ENCODE assay signal across 17 cellular contexts in genomic region chr16:57384248-57385070, GRCh38. TPM values are rescaled to one million over a fixed set of nuclear protein-coding genes. Genes with fewer than 3 reads are reported as not detected.
A peak's percentile ranks its signal among the peaks of the same experiment; 100 is the strongest.
DNase-seq lines count a peak whose midpoint lies in the region; ATAC-seq, FAIRE-seq and TF ChIP-seq lines count a peak whose summit lies in the region.
"Had no signal": no experiment of that assay in that cellular context is flagged by ENCODE, and none has a peak within 500 bp of the region (broad histone marks: within the 10 kb centered on the region; RNA-seq: fewer than 3 reads in every experiment).

No MANE protein-coding gene starts in this region.

- intact Hi-C loops in HCT116 (cut with micrococcal nuclease) (no loop called here), OCI-LY7 (cut with micrococcal nuclease; ENCODE audit: unreplicated experiment) (no loop called here), esophagus squamous epithelium (cut with DNase I) (no loop called here), sciatic nerve (cut with DNase I) (no loop called here)

- H3K9me3 ChIP-seq in HCT116 (ENCODE audit: control insufficient read depth in 1 of 2, insufficient read depth in 1 of 2, low read depth in 1 of 2, low read length in 2 of 2) (no peaks in the 10 kb centered on the region), OCI-LY7 (ENCODE audit: low read length) (no peaks in the 10 kb centered on the region), esophagus squamous epithelium (no peaks in the 10 kb centered on the region)

- TF ChIP-seq CTCF in HCT116 (IDR thresholded peaks at IDR 0.05 in 2 of 3, conservative IDR thresholded peaks at IDR 0.05 in 1 of 3; ENCODE audit: borderline replicate concordance in 1 of 3, insufficient read depth in 1 of 3, low read depth in 2 of 3, low read length in 2 of 3) (no peak), OCI-LY7 (conservative IDR thresholded peaks at IDR 0.05; ENCODE audit: low read length) (no peak), esophagus squamous epithelium (IDR thresholded peaks at IDR 0.05) (no peak)

- POLR2A ChIA-PET in HCT116 (lab: Charles Lee) (no interaction called here), OCI-LY7 (lab: Charles Lee) (interaction anchor here (0.6 kb wide), 1 partner anchor 32 kb away, joined by 4 read pairs; no protein-coding TSS in a partner anchor)

- H3K9me2 ChIP-seq in HCT116 (ENCODE audit: insufficient read depth) (no peaks in the 10 kb centered on the region), OCI-LY7 (ENCODE audit: insufficient read depth, low read length) (no peaks in the 10 kb centered on the region)

- H3K4me1 ChIP-seq in HCT116 (ENCODE audit: control insufficient read depth in 1 of 2, insufficient read depth in 2 of 2, low read length in 2 of 2) (peaks cover 0 to 17% of the 10 kb centered on the region in 2 experiments; a peak in 2 of 4 replicates), OCI-LY7 (ENCODE audit: insufficient read depth, low read length, poor library complexity, severe bottlenecking) (peaks cover 8% of the 10 kb centered on the region), esophagus squamous epithelium (peaks cover 8 to 92% (median 53%) of the 10 kb centered on the region in 3 donors)

- CTCF ChIA-PET in HCT116 (lab: Charles Lee) = no interaction called here
- CTCF ChIA-PET in OCI-LY7 (lab: Charles Lee; ENCODE audit: unreplicated experiment) = no interaction called here

- TF ChIP-seq RAD21 in HCT116 (IDR thresholded peaks at IDR 0.05; ENCODE audit: low read depth) = no peak

- no peaks in the 10 kb centered on the region for H3K36me3 ChIP-seq in HCT116 (ENCODE audit: control insufficient read depth in 1 of 2, insufficient read depth in 2 of 2, low read length in 2 of 2)
- no peaks in the 10 kb centered on the region for H3K36me3 ChIP-seq in OCI-LY7 (ENCODE audit: insufficient read depth, low read length)
- peaks cover 0 to 21% (median 0%) of the 10 kb centered on the region in 3 donors for H3K36me3 ChIP-seq in esophagus squamous epithelium

- H3K27me3 ChIP-seq in HCT116 (ENCODE audit: insufficient read depth, low read length) (0 out of 2 replicates have a peak, but pooled peaks cover 3% of the 10 kb centered on the region), esophagus squamous epithelium (no peaks in the 10 kb centered on the region)

- BruUV-seq in HCT116 (replicated peaks; lab: Mats Ljungman, UMichigan) (no TSS peak), OCI-LY7 (replicated peaks; lab: Mats Ljungman, UMichigan) (no TSS peak)

- no peak for TF ChIP-seq POLR2A in HCT116 (IDR thresholded peaks at IDR 0.05; ENCODE audit: borderline replicate concordance, extremely low read depth, insufficient read depth, insufficient read length)
- TF ChIP-seq POLR2A in esophagus squamous epithelium (IDR thresholded peaks at IDR 0.05) = no peak
- TF ChIP-seq POLR2A in H54 (IDR thresholded peaks at IDR 0.05; ENCODE audit: low read depth, low read length) = no peak

- H2AFZ ChIP-seq in HCT116 (ENCODE audit: low read depth, low read length, poor library complexity, severe bottlenecking) (no peak overlapping the region), OCI-LY7 (ENCODE audit: low read length) (no peak overlapping the region)
- H2AFZ ChIP-seq: PC-9 had no signal

- WGBS in esophagus squamous epithelium, 2 donors = 61 to 80% methylated on average over 3 to 7 of the region's 11 CpGs

- no peak for FAIRE-seq in H54 (lab: Jason Lieb, UNC)

- H3K27ac ChIP-seq in HCT116 (ENCODE audit: low read depth, low read length) = no peak overlapping the region
- H3K27ac ChIP-seq in OCI-LY7 (ENCODE audit: low read depth, low read length, poor library complexity, severe bottlenecking) = no peak overlapping the region
- H3K27ac ChIP-seq in esophagus squamous epithelium = peak overlapping the region in 3 of 4 donors; percentile 1 to 79 (median 35)
- H3K27ac ChIP-seq: PC-9 had no signal

- RAD21 ChIA-PET in HCT116 (lab: Charles Lee; ENCODE audit: low non-redundant PET in 1 of 2, low total read pairs in 2 of 2, uncharacterized antibody in 2 of 2, unreplicated experiment in 2 of 2) = no interaction called here

- H3K4me3 ChIP-seq in HCT116 (replicated peaks in 1 of 2; ENCODE audit: low read depth in 1 of 2, low read length in 2 of 2) (no peak overlapping the region), OCI-LY7 (ENCODE audit: low read depth, low read length, poor library complexity, severe bottlenecking) (no peak overlapping the region), esophagus squamous epithelium (no peak overlapping the region)
- H3K4me3 ChIP-seq: PC-9 had no signal

- no peak overlapping the region for H3K9ac ChIP-seq in HCT116 (ENCODE audit: low read length)

- H3K4me2 ChIP-seq in HCT116 (ENCODE audit: low read length) (peak overlapping the region; percentile 16; the same call in 1 of the 2 replicates), OCI-LY7 (ENCODE audit: low read length) (no peak overlapping the region)
- H3K4me2 ChIP-seq: PC-9 had no signal

- ATAC-seq in HCT116 = no peak
- ATAC-seq in sciatic nerve = peak; percentile 35
- ATAC-seq: CD8-positive, alpha-beta T cell; naive thymus-derived CD8-positive, alpha-beta T cell had no signal

- DNase-seq in HCT116 (ENCODE audit: low read depth, low spot score) (no peak), OCI-LY7 (ENCODE audit: low spot score) (peak; percentile 24), esophagus squamous epithelium (lab: John Stamatoyannopoulos, UW) (no peak), sciatic nerve (ENCODE audit: low spot score) (no peak), cerebellar nuclear complex (lab: John Stamatoyannopoulos, UW) (no peak), HuH-7.5 (ENCODE audit: low spot score) (no peak), T1000 (lab: John Stamatoyannopoulos, UW) (no peak), H54 (ENCODE audit: insufficient read length, low spot score) (no peak)
- DNase-seq: activated naive CD4-positive, alpha-beta T cell treated with anti-CD3 and anti-CD28 coated beads, Interleukin-2, amount 50 U/mL, for 16 hours; CD8-positive, alpha-beta T cell; immature natural killer cell; naive thymus-derived CD8-positive, alpha-beta T cell; T-helper 9 cell had no signal

- H4K20me1 ChIP-seq in HCT116 (ENCODE audit: insufficient read depth) = no peaks in the 10 kb centered on the region
- H4K20me1 ChIP-seq in OCI-LY7 (ENCODE audit: insufficient read depth, low read length) = no peaks in the 10 kb centered on the region

- no peaks in the 10 kb centered on the region for H3K79me2 ChIP-seq in HCT116 (ENCODE audit: insufficient read depth, low read length)
- no peaks in the 10 kb centered on the region for H3K79me2 ChIP-seq in OCI-LY7 (ENCODE audit: insufficient read depth, low read depth, low read length)

TF ChIP-seq in HCT116, 20 proteins besides CTCF, POLR2A, EP300 and RAD21 (continues in another document):
- TF ChIP-seq YY1 (IDR thresholded peaks at IDR 0.05; ENCODE audit: extremely low read depth, insufficient replicate concordance, low read depth, low read length) = no peak
- TF ChIP-seq ZBTB33 (IDR thresholded peaks at IDR 0.05; ENCODE audit: extremely low read depth, insufficient replicate concordance, low read length) = no peak
- TF ChIP-seq CBX3 (IDR thresholded peaks at IDR 0.05; ENCODE audit: low read depth) = no peak
- no peak for TF ChIP-seq MAX (IDR thresholded peaks at IDR 0.05)
- TF ChIP-seq ZNF274 (IDR thresholded peaks at IDR 0.05; ENCODE audit: low read depth, low read length) = no peak

RNA-seq across cellular contexts. Expression of gene CX3CL1, which starts 12.2 kb away (rescaled TPM):
- total RNA-seq in HCT116 (2021; ENCODE audit: unreplicated experiment) (0.15 TPM), OCI-LY7 (2022) (not detected in 2 replicates), esophagus squamous epithelium (10 to 100 TPM in 1 of 4 donors, 1 to 10 TPM in 3; 3.3 to 14.8 (median 7.4) TPM), sciatic nerve (21.3 TPM)
- polyA plus RNA-seq in HCT116 (2012) = not detected in 2 replicates
- total RNA-seq in OCI-LY7 (2014; rRNA removed; shearing (Covaris generic)) = not detected in 2 replicates
- total RNA-seq: CD8-positive, alpha-beta T cell; fibroblast of lung; naive thymus-derived CD8-positive, alpha-beta T cell; PC-9 had no signal
- polyA plus RNA-seq: fibroblast of lung; immature natural killer cell; naive thymus-derived CD8-positive, alpha-beta T cell had no signal

RNA-seq across cellular contexts. Expression of gene CCL17, which starts 20.1 kb away (rescaled TPM):
- not detected for total RNA-seq in HCT116 (2021; ENCODE audit: unreplicated experiment)
- polyA plus RNA-seq in HCT116 (2012) = not detected in 2 replicates
- total RNA-seq in OCI-LY7 (2014; rRNA removed; shearing (Covaris generic)) = not detected in 2 replicates
- not detected in 2 replicates for total RNA-seq in OCI-LY7 (2022)
- total RNA-seq in esophagus squamous epithelium = 1 to 10 TPM in 1 of 4 donors, under 1 TPM in 1, not detected in 2; 0.64 to 1.3 TPM
- total RNA-seq in sciatic nerve = not detected
- total RNA-seq: CD8-positive, alpha-beta T cell; cerebellum; fibroblast of lung; naive thymus-derived CD8-positive, alpha-beta T cell; PC-9; right cardiac atrium had no signal
- polyA plus RNA-seq: fibroblast of lung; immature natural killer cell; naive thymus-derived CD8-positive, alpha-beta T cell; right cardiac atrium had no signal

RNA-seq across cellular contexts. Expression of gene CCL22, which starts 25.9 kb away (rescaled TPM):
- total RNA-seq in HCT116 (2021; ENCODE audit: unreplicated experiment) (0.66 TPM), OCI-LY7 (2022) (not detected in 2 replicates), esophagus squamous epithelium (1 to 10 TPM in 1 of 4 donors, under 1 TPM in 3; 0.09 to 1.6 (median 0.38) TPM), sciatic nerve (0.13 TPM)
- 0.01 and 0.05 TPM in 2 replicates for polyA plus RNA-seq in HCT116 (2012)
- total RNA-seq in OCI-LY7 (2014; rRNA removed; shearing (Covaris generic)) = not detected in 2 replicates
- total RNA-seq: CD8-positive, alpha-beta T cell; cerebellum; fibroblast of lung had no signal
- polyA plus RNA-seq: fibroblast of lung; immature natural killer cell; naive thymus-derived CD8-positive, alpha-beta T cell; right cardiac atrium had no signal

Comparison
In these comparisons a context has a peak if more than half of its experiments do, and no peak if none do; other contexts are left out.
1. H3K27ac ChIP-seq: peak in esophagus squamous epithelium (3 of 4); none in HCT116 (single experiment) and OCI-LY7 (single experiment).